21 cellular contexts compared by ENCODE assay signal in genomic region chr7:157126921-157127320, GRCh38. TPM values are rescaled to one million over a fixed set of nuclear protein-coding genes. Genes with fewer than 3 reads are reported as not detected.
A peak's percentile ranks its signal among the peaks of the same experiment; 100 is the strongest.
DNase-seq lines count a peak whose midpoint lies in the region; ATAC-seq, FAIRE-seq and TF ChIP-seq lines count a peak whose summit lies in the region.
"Had no signal": no experiment of that assay in that cellular context is flagged by ENCODE, and none has a peak within 500 bp of the region (broad histone marks: within the 10 kb centered on the region; RNA-seq: fewer than 3 reads in every experiment).

No MANE protein-coding gene starts in this region.

- ATAC-seq in T-helper 17 cell (no peak), HepG2 (no peak), GM19324 (IDR thresholded peaks at IDR 0.05; ENCODE audit: low FRiP score, unreplicated experiment) (no peak)
- ATAC-seq in stimulated activated naive B cell treated with anti-CD40 and anti-IgM and Interleukin-4, amounts not matched to agents 10 μg/mL and 1 μg/mL and 100 μg/mL, for 72 hours (replicated peaks): no peak
- ATAC-seq: A549; CD8-positive, alpha-beta T cell had no signal

- H3K9me3 Mint-ChIP-seq in stimulated activated naive B cell treated with anti-CD40 and anti-IgM and Interleukin-4, amounts not matched to agents 10 μg/mL and 1 μg/mL and 100 μg/mL, for 72 hours: no peaks in the 10 kb centered on the region
- H3K9me3 Mint-ChIP-seq: CD4-positive, alpha-beta T cell; CD8-positive, alpha-beta T cell had no signal

- no peak overlapping the region for H3K4me2 ChIP-seq in HepG2 (ENCODE audit: low read depth, low read length)
- H3K4me2 ChIP-seq: A549; BLaER1 treated with 17β-estradiol and CSF1 and Interleukin-3, amounts not matched to agents 10 nM and 100 nM had no signal

- in situ Hi-C loops in HepG2 (cut with HindIII; ENCODE audit: extremely low pct_ligation_motif_present, low pct_unique_long_range_greater_than_20kb): no loop called here

- peaks cover 4 to 25% of the 10 kb centered on the region in 2 experiments for H3K27me3 ChIP-seq in HepG2 (ENCODE audit: control insufficient read depth in 1 of 2, insufficient read depth in 2 of 2, low read length in 2 of 2)
- H3K27me3 ChIP-seq: BLaER1 treated with 17β-estradiol and CSF1 and Interleukin-3, amounts not matched to agents 10 nM and 100 nM had no signal

- no peaks in the 10 kb centered on the region for H3K4me1 ChIP-seq in HepG2 (ENCODE audit: insufficient read depth, low read length)
- H3K4me1 ChIP-seq: A549, Caco-2 had no signal

- H4K20me1 ChIP-seq in HepG2 (ENCODE audit: insufficient read depth, low read length): no peaks in the 10 kb centered on the region
- H4K20me1 ChIP-seq: BLaER1 treated with 17β-estradiol and CSF1 and Interleukin-3, amounts not matched to agents 10 nM and 100 nM had no signal

- BruUV-seq in HepG2 (replicated peaks; lab: Mats Ljungman, UMichigan): no TSS peak

- peaks cover 2% of the 10 kb centered on the region for H3K4me1 Mint-ChIP-seq in T-helper 17 cell
- no peaks in the 10 kb centered on the region for H3K4me1 Mint-ChIP-seq in stimulated activated naive B cell treated with anti-CD40 and anti-IgM and Interleukin-4, amounts not matched to agents 10 μg/mL and 1 μg/mL and 100 μg/mL, for 72 hours
- H3K4me1 Mint-ChIP-seq: B cell had no signal

- CTCF ChIA-PET in HepG2 (lab: Yijun Ruan, JAX; ENCODE audit: low intra/inter-chr PET ratio, low total read pairs): no interaction called here

- H3K27ac Mint-ChIP-seq in T-helper 17 cell: peak overlapping the region; percentile 41
- H3K27ac Mint-ChIP-seq in stimulated activated naive B cell treated with anti-CD40 and anti-IgM and Interleukin-4, amounts not matched to agents 10 μg/mL and 1 μg/mL and 100 μg/mL, for 72 hours: no peak overlapping the region
- H3K27ac Mint-ChIP-seq: B cell; CD4-positive, alpha-beta T cell; CD8-positive, alpha-beta T cell had no signal

- DNase-seq in DMS53 (lab: John Stamatoyannopoulos, UW): peak; percentile 17
- no peak for DNase-seq in DMS53 treated with DMSO at 0.1 percent for 48 hours (lab: John Stamatoyannopoulos, UW; ENCODE audit: unreplicated experiment)
- DNase-seq in T-helper 17 cell: no peak
- DNase-seq in HepG2 (ENCODE audit: low spot score): no peak
- DNase-seq in stimulated activated naive B cell treated with anti-CD40 and anti-IgM and Interleukin-4, amounts not matched to agents 10 μg/mL and 1 μg/mL and 100 μg/mL, for 72 hours: no peak
- DNase-seq: AML-193; Caco-2; Calu3; CD4-positive, alpha-beta T cell; CD8-positive, alpha-beta T cell; DMS79 treated with DMSO at 0.1 percent for 48 hours; GF-D8 had no signal

- H2AFZ ChIP-seq in HepG2 (ENCODE audit: low read length): no peak overlapping the region

- TF ChIP-seq POLR2A in HepG2 (IDR thresholded peaks at IDR 0.05; ENCODE audit: insufficient read depth in 1 of 2, low read depth in 2 of 2, low read length in 2 of 2): no peak

- no peaks in the 10 kb centered on the region for H3K9me3 ChIP-seq in T-helper 17 cell (ENCODE audit: control insufficient read depth, low read length, poor library complexity, severe bottlenecking)
- no peaks in the 10 kb centered on the region for H3K9me3 ChIP-seq in HepG2 (ENCODE audit: low read length)
- H3K9me3 ChIP-seq: A549; BLaER1 treated with 17β-estradiol and CSF1 and Interleukin-3, amounts not matched to agents 10 nM and 100 nM; Caco-2 had no signal

- FAIRE-seq in HepG2 (lab: Jason Lieb, UNC): no peak
- FAIRE-seq: A549, D721Med, G401.6, GM12891, GM19239 had no signal

- intact Hi-C loops in HepG2 (cut with micrococcal nuclease; ENCODE audit: unreplicated experiment): no loop called here

- POLR2A ChIA-PET in HepG2 (lab: Yijun Ruan, JAX): no interaction called here

- no peak for TF ChIP-seq CTCF in HepG2 (CRISPR knock-in tag; IDR thresholded peaks at IDR 0.05)

- TF ChIP-seq EP300 in HepG2 (IDR thresholded peaks at IDR 0.05; ENCODE audit: low read depth in 2 of 2, low read length in 2 of 2) (no peak), HepG2 (CRISPR knock-in tag; IDR thresholded peaks at IDR 0.05; ENCODE audit: borderline replicate concordance) (no peak)

- TF ChIP-seq RAD21 in HepG2 (CRISPR knock-in tag; IDR thresholded peaks at IDR 0.05): no peak

- H3K36me3 Mint-ChIP-seq in T-helper 17 cell (ENCODE audit: low read depth): peaks cover 4% of the 10 kb centered on the region
- no peaks in the 10 kb centered on the region for H3K36me3 Mint-ChIP-seq in stimulated activated naive B cell treated with anti-CD40 and anti-IgM and Interleukin-4, amounts not matched to agents 10 μg/mL and 1 μg/mL and 100 μg/mL, for 72 hours
- H3K36me3 Mint-ChIP-seq: CD8-positive, alpha-beta T cell had no signal

- H3K79me2 ChIP-seq in HepG2 (ENCODE audit: insufficient read depth, low read length): no peaks in the 10 kb centered on the region

- H3K4me3 Mint-ChIP-seq in T-helper 17 cell: no peak overlapping the region
- no peak overlapping the region for H3K4me3 Mint-ChIP-seq in stimulated activated naive B cell treated with anti-CD40 and anti-IgM and Interleukin-4, amounts not matched to agents 10 μg/mL and 1 μg/mL and 100 μg/mL, for 72 hours
- H3K4me3 Mint-ChIP-seq: B cell; CD4-positive, alpha-beta T cell; CD8-positive, alpha-beta T cell had no signal

- H3K27ac ChIP-seq in HepG2 (ENCODE audit: extremely low read length, insufficient read depth, low read length): no peak overlapping the region
- H3K27ac ChIP-seq: 22Rv1; A549; BLaER1 treated with 17β-estradiol and CSF1 and Interleukin-3, amounts not matched to agents 10 nM and 100 nM had no signal

- H3K9ac ChIP-seq in HepG2 (ENCODE audit: insufficient read depth, low read depth, low read length): no peak overlapping the region
- H3K9ac ChIP-seq: BLaER1 treated with 17β-estradiol and CSF1 and Interleukin-3, amounts not matched to agents 10 nM and 100 nM had no signal

- 50% methylated on average over 11 of the region's 11 CpGs for WGBS in HepG2 (ENCODE audit: low lambda C conversion rate)

- no peak overlapping the region for H3K4me3 ChIP-seq in HepG2 (replicated peaks in 1 of 3; ENCODE audit: insufficient read depth in 1 of 3, low read depth in 2 of 3, low read length in 3 of 3)
- H3K4me3 ChIP-seq: A549; BLaER1 treated with 17β-estradiol and CSF1 and Interleukin-3, amounts not matched to agents 10 nM and 100 nM had no signal

- no peaks in the 10 kb centered on the region for H3K36me3 ChIP-seq in HepG2 (replicated peaks in 1 of 2; ENCODE audit: control insufficient read depth in 1 of 2, insufficient read depth in 2 of 2, low read length in 2 of 2)
- H3K36me3 ChIP-seq: BLaER1 treated with 17β-estradiol and CSF1 and Interleukin-3, amounts not matched to agents 10 nM and 100 nM had no signal

- peaks cover 35% of the 10 kb centered on the region for H3K27me3 Mint-ChIP-seq in T-helper 17 cell
- peaks cover 19 to 22% of the 10 kb centered on the region in 2 donors for H3K27me3 Mint-ChIP-seq in stimulated activated naive B cell treated with anti-CD40 and anti-IgM and Interleukin-4, amounts not matched to agents 10 μg/mL and 1 μg/mL and 100 μg/mL, for 72 hours

TF ChIP-seq in HepG2, 621 proteins besides CTCF, POLR2A, EP300 and RAD21:
- TF ChIP-seq SOX6 (IDR thresholded peaks at IDR 0.05): no peak
- TF ChIP-seq SOX6 (CRISPR knock-in tag; IDR thresholded peaks at IDR 0.05): no peak
- peak; percentile 86 for TF ChIP-seq MNT (IDR thresholded peaks at IDR 0.05)

RNA-seq across cellular contexts. Expression of gene UBE3C, which starts 11.8 kb away (rescaled TPM):
- total RNA-seq in T-helper 17 cell (10 to 100 TPM; 48.0 to 51.7 TPM), HepG2 (2016; rRNA removed; fragmentation: Illumina TruSeq; extraction: Trizol) (48.2 and 49.8 TPM in 2 replicates)
- total RNA-seq in HepG2 (2016; cell fraction: cytosol; rRNA removed; fragmentation: Illumina TruSeq; extraction: Trizol; ENCODE audit: low read depth): 32.9 and 44.3 TPM in 2 replicates
- 42.9 and 47.0 TPM in 2 replicates for total RNA-seq in HepG2 (2016; cell fraction: insoluble cytoplasmic fraction; rRNA removed; fragmentation: Illumina TruSeq; extraction: Trizol)
- 36.7 and 40.4 TPM in 2 replicates for total RNA-seq in HepG2 (2016; cell fraction: membrane; rRNA removed; fragmentation: Illumina TruSeq; extraction: Trizol)
- total RNA-seq in HepG2 (2016; cell fraction: nucleus; rRNA removed; fragmentation: Illumina TruSeq; extraction: Trizol): 55.6 and 66.1 TPM in 2 replicates
- polyA plus RNA-seq in HepG2 (2011; rRNA removed): 27.0 and 28.2 TPM in 2 replicates
- polyA plus RNA-seq in HepG2 (2011; cell fraction: cytosol; rRNA removed): 21.1 and 27.9 TPM in 2 replicates
- polyA plus RNA-seq in HepG2 (2011; cell fraction: nucleus; rRNA removed): 17.7 and 21.8 TPM in 2 replicates
- 22.1 and 26.0 TPM in 2 replicates for polyA plus RNA-seq in HepG2 (2012)
- 3.2 and 3.8 TPM in 2 replicates for polyA plus RNA-seq in HepG2 (2016; cell fraction: cytosol; fragmentation: Illumina TruSeq; extraction: Trizol; ENCODE audit: low read depth)
- 32.8 and 33.5 TPM in 2 replicates for polyA plus RNA-seq in HepG2 (2016; cell fraction: insoluble cytoplasmic fraction; fragmentation: Illumina TruSeq; extraction: Trizol; ENCODE audit: low read depth)
- polyA plus RNA-seq in HepG2 (2016; cell fraction: membrane; fragmentation: Illumina TruSeq; extraction: Trizol; ENCODE audit: low read depth): 14.5 and 14.8 TPM in 2 replicates
- polyA plus RNA-seq in HepG2 (2016; cell fraction: nucleus; fragmentation: Illumina TruSeq; extraction: Trizol; ENCODE audit: insufficient read depth, low read depth): 43.9 and 49.1 TPM in 2 replicates
- 50.9 and 89.2 TPM in 2 replicates for polyA minus RNA-seq in HepG2 (2011; rRNA and poly(A)+ RNA removed; ENCODE audit: low replicate concordance)
- polyA minus RNA-seq in HepG2 (2011; cell fraction: cytosol; rRNA and poly(A)+ RNA removed): 29.2 and 32.2 TPM in 2 replicates
- 88.8 and 108 TPM in 2 replicates for polyA minus RNA-seq in HepG2 (2011; cell fraction: nucleus; rRNA and poly(A)+ RNA removed)
